ENCODE assay signal across 17 cellular contexts in genomic region chr2:96065381-96065930, GRCh38. TPM values are rescaled to one million over a fixed set of nuclear protein-coding genes. Genes with fewer than 3 reads are reported as not detected.
"Had no signal": no experiment of that assay in that cellular context is flagged by ENCODE, and none has a peak within 500 bp of the region (broad histone marks: within the 10 kb centered on the region; RNA-seq: fewer than 3 reads in every experiment).

No MANE protein-coding gene starts in this region.

- H3K27ac ChIP-seq: ascending aorta, esophagus squamous epithelium, pancreas, sigmoid colon, SJSA1, thoracic aorta, WERI-Rb-1 had no signal

- DNase-seq: activated CD8-positive, alpha-beta T cell treated with anti-CD3 and anti-CD28 coated beads for 36 hours; activated gamma-delta T cell; activated T-cell treated with anti-CD3 and anti-CD28 coated beads, Interleukin-2, amount 50 U/mL, for 72 hours; effector memory CD4-positive, alpha-beta T cell; esophagus squamous epithelium; mammary epithelial cell; sigmoid colon; stimulated activated CD4-positive, alpha-beta T cell treated with anti-CD3 and anti-CD28 coated beads, Interleukin-4, amount 100 ng/mL, for 24 hours; WERI-Rb-1 had no signal

- H3K27ac Mint-ChIP-seq: activated CD8-positive, alpha-beta T cell treated with anti-CD3 and anti-CD28 coated beads for 36 hours; activated naive CD4-positive, alpha-beta T cell treated with anti-CD3 and anti-CD28 coated beads, Interleukin-2, amount 50 U/mL, for 24 hours; activated T-cell treated with anti-CD3 and anti-CD28 coated beads, Interleukin-2, amount 50 U/mL, for 72 hours; dendritic cell treated with granulocyte-macrophage colony-stimulating factor and Interleukin-4, amounts not matched to agents 40 ng/mL and 50 ng/mL, for 4 days; stimulated activated memory B cell treated with anti-CD40 and anti-IgM and Interleukin-4, amounts not matched to agents 10 μg/mL and 1 μg/mL and 100 μg/mL, for 72 hours had no signal

- H3K27me3 ChIP-seq: ascending aorta, esophagus squamous epithelium, pancreas, sigmoid colon, SJSA1 had no signal

- H3K4me1 ChIP-seq: ascending aorta, pancreas, sigmoid colon, SJSA1 had no signal

- H3K36me3 Mint-ChIP-seq: activated naive CD4-positive, alpha-beta T cell treated with anti-CD3 and anti-CD28 coated beads, Interleukin-2, amount 50 U/mL, for 24 hours; stimulated activated memory B cell treated with anti-CD40 and anti-IgM and Interleukin-4, amounts not matched to agents 10 μg/mL and 1 μg/mL and 100 μg/mL, for 72 hours had no signal

- H3K36me3 ChIP-seq: ascending aorta, esophagus squamous epithelium, pancreas, sigmoid colon, SJSA1, thoracic aorta, WERI-Rb-1 had no signal

- H3K27me3 Mint-ChIP-seq: activated CD8-positive, alpha-beta T cell treated with anti-CD3 and anti-CD28 coated beads for 36 hours; activated naive CD4-positive, alpha-beta T cell treated with anti-CD3 and anti-CD28 coated beads, Interleukin-2, amount 50 U/mL, for 24 hours; stimulated activated memory B cell treated with anti-CD40 and anti-IgM and Interleukin-4, amounts not matched to agents 10 μg/mL and 1 μg/mL and 100 μg/mL, for 72 hours had no signal

- H3K9me3 ChIP-seq: ascending aorta, esophagus squamous epithelium, pancreas, sigmoid colon, SJSA1, thoracic aorta had no signal

- ATAC-seq: activated CD8-positive, alpha-beta T cell treated with anti-CD3 and anti-CD28 coated beads for 36 hours; activated T-cell treated with anti-CD3 and anti-CD28 coated beads, Interleukin-2, amount 50 U/mL, for 72 hours; pancreas had no signal

- H3K4me3 Mint-ChIP-seq: activated CD8-positive, alpha-beta T cell treated with anti-CD3 and anti-CD28 coated beads for 36 hours; activated naive CD4-positive, alpha-beta T cell treated with anti-CD3 and anti-CD28 coated beads, Interleukin-2, amount 50 U/mL, for 24 hours; activated T-cell treated with anti-CD3 and anti-CD28 coated beads, Interleukin-2, amount 50 U/mL, for 72 hours; dendritic cell treated with granulocyte-macrophage colony-stimulating factor and Interleukin-4, amounts not matched to agents 40 ng/mL and 50 ng/mL, for 4 days; stimulated activated memory B cell treated with anti-CD40 and anti-IgM and Interleukin-4, amounts not matched to agents 10 μg/mL and 1 μg/mL and 100 μg/mL, for 72 hours had no signal

- H3K9me3 Mint-ChIP-seq: activated CD8-positive, alpha-beta T cell treated with anti-CD3 and anti-CD28 coated beads for 36 hours; activated naive CD4-positive, alpha-beta T cell treated with anti-CD3 and anti-CD28 coated beads, Interleukin-2, amount 50 U/mL, for 24 hours; activated T-cell treated with anti-CD3 and anti-CD28 coated beads, Interleukin-2, amount 50 U/mL, for 72 hours; dendritic cell treated with granulocyte-macrophage colony-stimulating factor and Interleukin-4, amounts not matched to agents 40 ng/mL and 50 ng/mL, for 4 days; stimulated activated memory B cell treated with anti-CD40 and anti-IgM and Interleukin-4, amounts not matched to agents 10 μg/mL and 1 μg/mL and 100 μg/mL, for 72 hours had no signal

- H3K4me3 ChIP-seq: ascending aorta, esophagus squamous epithelium, pancreas, sigmoid colon, SJSA1, thoracic aorta had no signal

- H3K4me1 Mint-ChIP-seq: activated naive CD4-positive, alpha-beta T cell treated with anti-CD3 and anti-CD28 coated beads, Interleukin-2, amount 50 U/mL, for 24 hours; stimulated activated memory B cell treated with anti-CD40 and anti-IgM and Interleukin-4, amounts not matched to agents 10 μg/mL and 1 μg/mL and 100 μg/mL, for 72 hours had no signal

RNA-seq across cellular contexts. Expression of gene GPAT2, which starts 30.7 kb away (rescaled TPM):
- total RNA-seq: SJSA1 had no signal

RNA-seq across cellular contexts. Expression of gene ADRA2B, which starts 50.9 kb away (rescaled TPM):
- total RNA-seq: endothelial cell of umbilical vein, SJSA1 had no signal
